Comparison of ENCODE assay signal across 8 cellular contexts in the genomic region with DNA sequence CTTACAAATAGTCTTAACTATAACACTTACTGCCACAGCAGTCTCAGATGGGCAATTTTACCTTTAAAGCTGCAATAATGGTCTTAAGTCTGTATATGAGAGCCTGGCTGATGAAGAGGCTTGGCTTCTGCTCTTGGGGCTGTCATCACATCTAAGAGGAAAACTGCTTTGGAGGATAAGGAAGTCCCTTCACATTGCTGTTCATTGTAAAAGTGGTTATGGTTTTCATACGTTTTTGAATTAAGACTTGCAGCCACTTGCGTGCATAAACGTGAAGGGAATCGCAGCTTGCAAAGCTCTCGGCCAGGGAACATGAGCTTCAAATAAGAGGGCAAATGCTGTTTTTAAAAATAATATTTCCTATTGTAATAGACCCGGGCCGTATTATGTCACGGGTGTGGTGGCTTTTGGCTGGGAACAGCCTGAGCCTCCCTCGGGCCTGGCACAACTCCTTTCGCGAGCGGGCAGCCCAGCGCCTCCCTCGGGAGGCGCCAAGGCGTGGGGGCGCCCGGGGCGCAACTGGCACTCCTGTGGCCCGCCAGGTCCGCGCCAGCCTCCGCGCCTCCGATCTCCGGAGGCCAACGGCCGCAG. TPM values are rescaled to one million over a fixed set of nuclear protein-coding genes. Genes with fewer than 3 reads are reported as not detected.
DNase-seq lines count a peak whose midpoint lies in the region; ATAC-seq, FAIRE-seq and TF ChIP-seq lines count a peak whose summit lies in the region.

No MANE protein-coding gene starts in this region.

- H3K9me3 Mint-ChIP-seq in brain = peaks cover 0 to 7% (median 0%) of the 10 kb centered on the region in 5 experiments

- H3K4me3 ChIP-seq in kidney (ENCODE audit: low read length in 2 of 2) (peak overlapping the region; percentile 39 to 63), suprapubic skin (peak overlapping the region; percentile 72)

- H3K27ac Mint-ChIP-seq in brain = peak overlapping the region in 4 of 5 experiments; percentile 65 to 83 (median 70)

- H3K4me1 ChIP-seq in kidney (ENCODE audit: control insufficient read depth in 1 of 2, insufficient read depth in 1 of 2, low read depth in 1 of 2, low read length in 2 of 2) = peaks cover 4 to 7% of the 10 kb centered on the region in 2 donors
- peaks cover 17% of the 10 kb centered on the region for H3K4me1 ChIP-seq in suprapubic skin

- intact Hi-C loops in kidney (cut with DNase I) = no loop called here

- no peaks in the 10 kb centered on the region for H3K36me3 ChIP-seq in kidney (ENCODE audit: control insufficient read depth in 1 of 2, insufficient read depth in 2 of 2, low read length in 2 of 2)
- no peaks in the 10 kb centered on the region for H3K36me3 ChIP-seq in suprapubic skin

- no peak for DNase-seq in kidney
- no peak for DNase-seq in suprapubic skin (ENCODE audit: low spot score in 2 of 2)
- no peak for DNase-seq in COLO668 (lab: John Stamatoyannopoulos, UW; ENCODE audit: unreplicated experiment)
- no peak for DNase-seq in OCI-M1 (lab: John Stamatoyannopoulos, UW)

- TF ChIP-seq CTCF in C4-2B (conservative IDR thresholded peaks at IDR 0.05) (no peak), brain (conservative IDR thresholded peaks at IDR 0.05) (no peak), kidney (IDR thresholded peaks at IDR 0.05; ENCODE audit: borderline replicate concordance, extremely low read depth, insufficient read depth) (no peak), suprapubic skin (IDR thresholded peaks at IDR 0.05) (no peak)

- TF ChIP-seq EP300 in suprapubic skin (IDR thresholded peaks at IDR 0.05) = no peak

- H3K27me3 Mint-ChIP-seq in brain = peaks cover 35% of the 10 kb centered on the region

- H3K4me3 Mint-ChIP-seq in brain = peak overlapping the region; percentile 82 to 90 (median 85)

- no peak for TF ChIP-seq POLR2A in suprapubic skin (IDR thresholded peaks at IDR 0.05)

- H3K27ac ChIP-seq in C4-2B = peak overlapping the region; percentile 61
- H3K27ac ChIP-seq in kidney (ENCODE audit: low read depth in 2 of 2, low read length in 2 of 2) = peak overlapping the region in 1 of 2 donors; percentile 55
- peak overlapping the region; percentile 90 for H3K27ac ChIP-seq in suprapubic skin

- H3K9me3 ChIP-seq in kidney (ENCODE audit: control insufficient read depth in 1 of 2, low read length in 2 of 2) = no peaks in the 10 kb centered on the region
- no peaks in the 10 kb centered on the region for H3K9me3 ChIP-seq in suprapubic skin

- no peak for FAIRE-seq in kidney (lab: Jason Lieb, UNC)

- peak; percentile 26 for ATAC-seq in HG03039 (IDR thresholded peaks at IDR 0.05; ENCODE audit: unreplicated experiment)
- no peak for ATAC-seq in HG02840 (IDR thresholded peaks at IDR 0.05; ENCODE audit: low FRiP score, unreplicated experiment)

- peak overlapping the region; percentile 9 to 70 for H3K9ac ChIP-seq in kidney (ENCODE audit: low read length in 2 of 2)

- no peaks in the 10 kb centered on the region for H3K36me3 Mint-ChIP-seq in brain

- H3K4me1 Mint-ChIP-seq in brain = peaks cover 25% of the 10 kb centered on the region

- H3K27me3 ChIP-seq in suprapubic skin = no peaks in the 10 kb centered on the region

- 3% methylated on average over 8 of the region's 28 CpGs for WGBS in suprapubic skin

RNA-seq across cellular contexts. Expression of gene ARHGEF28, which starts 0.6 kb away (rescaled TPM):
- polyA plus RNA-seq in brain (ENCODE audit: insufficient read depth, low read depth, low replicate concordance) (5.4 TPM), kidney (ENCODE audit: insufficient read depth, low read depth, low replicate concordance) (21.9 TPM)
- total RNA-seq in kidney (66.3 TPM), suprapubic skin (100 to 1,000 TPM in 1 of 4 donors, 10 to 100 TPM in 3; 25.6 to 104 (median 39.1) TPM)

RNA-seq across cellular contexts. Expression of gene UTP15, which starts 59.9 kb away (rescaled TPM):
- polyA plus RNA-seq in brain (ENCODE audit: insufficient read depth, low read depth, low replicate concordance) = 2.6 TPM
- 16.4 TPM for total RNA-seq in kidney
- 4.5 TPM for polyA plus RNA-seq in kidney (ENCODE audit: insufficient read depth, low read depth, low replicate concordance)
- total RNA-seq in suprapubic skin = 10 to 100 TPM; 31.4 to 67.8 (median 47.8) TPM

RNA-seq across cellular contexts. Expression of gene ANKRA2, which starts 60.0 kb away (rescaled TPM):
- polyA plus RNA-seq in brain (ENCODE audit: insufficient read depth, low read depth, low replicate concordance) (6.5 TPM), kidney (ENCODE audit: insufficient read depth, low read depth, low replicate concordance) (8.4 TPM)
- total RNA-seq in kidney (22.3 TPM), suprapubic skin (10 to 100 TPM; 18.8 to 57.9 (median 20.9) TPM)
